Comparison of ENCODE assay signal across 26 cellular contexts in genomic region chr19:11020423-11020822, GRCh38.
"Had no signal": no experiment of that assay in that cellular context is flagged by ENCODE, and none has a peak within 500 bp of the region (broad histone marks: within the 10 kb centered on the region; RNA-seq: fewer than 3 reads in every experiment).

No MANE protein-coding gene starts in this region.

- DNase-seq: activated CD4-positive, alpha-beta T cell treated with anti-CD3 and anti-CD28 coated beads, Interleukin-2, amount 10 ng/mL, durations not matched to agents 24 days and 14 days; activated CD4-positive, alpha-beta T cell treated with anti-CD3 and anti-CD28 coated beads, Interleukin-2, amount 50 U/mL, for 4 hours; activated CD8-positive, alpha-beta T cell treated with anti-CD3 and anti-CD28 coated beads for 36 hours; activated effector memory CD4-positive, alpha-beta T cell treated with anti-CD3 and anti-CD28 coated beads, Interleukin-2, amount 50 U/mL, for 16 hours; activated naive CD4-positive, alpha-beta T cell; activated naive CD4-positive, alpha-beta T cell treated with anti-CD3 and anti-CD28 coated beads, Interleukin-2, amount 50 U/mL, for 16 hours; activated naive CD8-positive, alpha-beta T cell treated with anti-CD3 and anti-CD28 coated beads for 36 hours; activated T-cell treated with anti-CD3 and anti-CD28 coated beads, Interleukin-2, amount 50 U/mL, for 1 hour; activated T-cell treated with anti-CD3 and anti-CD28 coated beads, Interleukin-2, amount 50 U/mL, for 72 hours; amniotic stem cell; aorta; brain microvascular endothelial cell; NCI-H1092 treated with DMSO at 0.1 percent for 48 hours; NCI-H1417; NCI-H146; NCI-H187; NCI-H2029 treated with DMSO at 0.1 percent for 48 hours; NCI-H2107; NCI-H2171; NCI-H510A; NCI-H526; NCI-H748 treated with DMSO at 0.1 percent for 48 hours; NK-92 treated with Interleukin-12 subunit alpha and Interleukin-12 subunit beta, amount 100 ng/mL, for 24 hours; T1000 had no signal

- H3K9me3 Mint-ChIP-seq: activated CD4-positive, alpha-beta T cell treated with anti-CD3 and anti-CD28 coated beads, Interleukin-2, amount 10 ng/mL, durations not matched to agents 24 days and 14 days; activated CD8-positive, alpha-beta T cell treated with anti-CD3 and anti-CD28 coated beads for 36 hours; activated naive CD8-positive, alpha-beta T cell treated with anti-CD3 and anti-CD28 coated beads for 36 hours; activated T-cell treated with anti-CD3 and anti-CD28 coated beads, Interleukin-2, amount 50 U/mL, for 72 hours; activated T-helper 17 cell treated with anti-CD3 and anti-CD28 coated beads, Interleukin-2, amount 50 U/mL, for 72 hours had no signal

- H3K4me3 Mint-ChIP-seq: activated CD4-positive, alpha-beta T cell treated with anti-CD3 and anti-CD28 coated beads, Interleukin-2, amount 10 ng/mL, durations not matched to agents 24 days and 14 days; activated CD8-positive, alpha-beta T cell treated with anti-CD3 and anti-CD28 coated beads for 36 hours; activated naive CD8-positive, alpha-beta T cell treated with anti-CD3 and anti-CD28 coated beads for 36 hours; activated T-cell treated with anti-CD3 and anti-CD28 coated beads, Interleukin-2, amount 50 U/mL, for 72 hours; activated T-helper 17 cell treated with anti-CD3 and anti-CD28 coated beads, Interleukin-2, amount 50 U/mL, for 72 hours had no signal

- H3K4me1 Mint-ChIP-seq: activated CD4-positive, alpha-beta T cell treated with anti-CD3 and anti-CD28 coated beads, Interleukin-2, amount 10 ng/mL, durations not matched to agents 24 days and 14 days; activated naive CD8-positive, alpha-beta T cell treated with anti-CD3 and anti-CD28 coated beads for 36 hours; activated T-helper 17 cell treated with anti-CD3 and anti-CD28 coated beads, Interleukin-2, amount 50 U/mL, for 72 hours had no signal

- H3K27me3 ChIP-seq: brain microvascular endothelial cell, cardiac muscle cell had no signal

- ATAC-seq: activated CD8-positive, alpha-beta T cell treated with anti-CD3 and anti-CD28 coated beads for 36 hours; activated T-cell treated with anti-CD3 and anti-CD28 coated beads, Interleukin-2, amount 50 U/mL, for 72 hours; activated T-helper 17 cell treated with anti-CD3 and anti-CD28 coated beads, Interleukin-2, amount 50 U/mL, for 72 hours had no signal

- H3K27ac ChIP-seq: brain microvascular endothelial cell, cardiac muscle cell had no signal

- H3K27me3 Mint-ChIP-seq: activated CD4-positive, alpha-beta T cell treated with anti-CD3 and anti-CD28 coated beads, Interleukin-2, amount 10 ng/mL, durations not matched to agents 24 days and 14 days; activated CD8-positive, alpha-beta T cell treated with anti-CD3 and anti-CD28 coated beads for 36 hours; activated naive CD8-positive, alpha-beta T cell treated with anti-CD3 and anti-CD28 coated beads for 36 hours; activated T-helper 17 cell treated with anti-CD3 and anti-CD28 coated beads, Interleukin-2, amount 50 U/mL, for 72 hours had no signal

- H3K4me3 ChIP-seq: cardiac muscle cell had no signal

- H3K27ac Mint-ChIP-seq: activated CD4-positive, alpha-beta T cell treated with anti-CD3 and anti-CD28 coated beads, Interleukin-2, amount 10 ng/mL, durations not matched to agents 24 days and 14 days; activated CD8-positive, alpha-beta T cell treated with anti-CD3 and anti-CD28 coated beads for 36 hours; activated naive CD8-positive, alpha-beta T cell treated with anti-CD3 and anti-CD28 coated beads for 36 hours; activated T-cell treated with anti-CD3 and anti-CD28 coated beads, Interleukin-2, amount 50 U/mL, for 72 hours; activated T-helper 17 cell treated with anti-CD3 and anti-CD28 coated beads, Interleukin-2, amount 50 U/mL, for 72 hours had no signal
